In the genomic region with DNA sequence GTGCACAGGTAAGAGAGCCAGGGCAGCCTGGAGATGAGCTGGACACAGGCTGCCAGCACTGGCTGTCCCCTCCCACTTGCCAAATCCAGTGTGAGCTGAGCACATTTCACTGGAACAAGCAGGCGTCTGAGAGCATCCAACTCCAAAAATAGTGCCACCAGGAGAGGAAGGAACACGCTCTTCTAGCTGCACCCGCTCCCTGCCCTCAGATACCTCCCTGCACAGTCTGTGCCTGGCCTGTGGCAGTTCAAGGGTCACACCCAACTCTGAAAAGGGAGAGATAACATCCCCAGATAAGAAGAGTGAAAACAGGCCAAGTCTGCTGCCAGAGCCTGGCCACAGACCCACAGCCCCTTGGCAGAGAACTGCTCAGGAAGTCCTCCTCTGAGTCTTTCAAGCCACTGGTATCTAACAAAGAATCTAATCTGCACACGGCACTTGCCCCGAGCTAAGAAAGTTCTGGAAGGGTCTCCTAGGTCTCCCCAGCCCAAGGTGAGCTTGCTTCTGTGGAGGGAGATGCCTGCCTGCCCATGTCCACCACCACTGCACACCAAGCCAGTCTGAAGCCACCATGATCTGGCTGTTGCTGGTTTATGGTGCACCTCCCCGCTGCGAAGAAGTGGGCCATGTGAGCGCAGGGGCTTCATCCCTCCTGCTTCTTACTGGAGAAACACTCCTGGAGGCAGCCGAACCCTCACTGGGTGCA, we compare ENCODE assay signal across 9 cellular contexts. TPM values are rescaled to one million over a fixed set of nuclear protein-coding genes. Genes with fewer than 3 reads are reported as not detected.
DNase-seq lines count a peak whose midpoint lies in the region; ATAC-seq lines count a peak whose summit lies in the region.
"Had no signal": no experiment of that assay in that cellular context is flagged by ENCODE, and none has a peak within 500 bp of the region (broad histone marks: within the 10 kb centered on the region; RNA-seq: fewer than 3 reads in every experiment).

No MANE protein-coding gene starts in this region.

- peaks cover 58 to 71% of the 10 kb centered on the region in 2 donors for H3K4me1 Mint-ChIP-seq in immature natural killer cell

- peak overlapping the region; percentile 88 for H3K27ac ChIP-seq in temporal lobe (ENCODE audit: low read depth, low read length)

- H3K9ac ChIP-seq in adipocyte (ENCODE audit: low read length), result peak overlapping the region; percentile 6

- ATAC-seq in GM21825 (IDR thresholded peaks at IDR 0.05; ENCODE audit: unreplicated experiment), result no peak

- DNase-seq in activated CD4-positive, alpha-beta T cell treated with anti-CD3 and anti-CD28 coated beads, Interleukin-2, amount 50 U/mL, for 1 hour, result peak; percentile 18
- DNase-seq in activated CD4-positive, alpha-beta T cell treated with anti-CD3 and anti-CD28 coated beads for 48 hours, result no peak
- DNase-seq in adipocyte (ENCODE audit: low read depth) (no peak), immature natural killer cell (no peak), GM19240 (ENCODE audit: insufficient read length, low spot score) (no peak), DMS53 (lab: John Stamatoyannopoulos, UW) (no peak)
- DNase-seq: NCI-H2081 treated with DMSO at 0.1 percent for 48 hours had no signal

- peaks cover 34% of the 10 kb centered on the region for H3K4me1 ChIP-seq in adipocyte (ENCODE audit: control insufficient read depth, insufficient read depth, low read length)

- H3K4me3 ChIP-seq in adipocyte (ENCODE audit: low read length), result no peak overlapping the region

- no peaks in the 10 kb centered on the region for H3K9me3 ChIP-seq in adipocyte (ENCODE audit: control insufficient read depth, low read length)

- H3K27me3 Mint-ChIP-seq in immature natural killer cell (ENCODE audit: low read depth in 3 of 3), result peaks cover 2 to 23% (median 6%) of the 10 kb centered on the region in 3 donors

- no peaks in the 10 kb centered on the region for H3K36me3 Mint-ChIP-seq in immature natural killer cell

- no peaks in the 10 kb centered on the region for H3K27me3 ChIP-seq in adipocyte (replicated peaks; ENCODE audit: control insufficient read depth, insufficient read depth, low read length)

- H3K9me3 Mint-ChIP-seq in immature natural killer cell, result no peaks in the 10 kb centered on the region

- H3K36me3 ChIP-seq in adipocyte (ENCODE audit: control insufficient read depth, insufficient read depth, low read length, severe bottlenecking), result no peaks in the 10 kb centered on the region

- H3K4me3 Mint-ChIP-seq in immature natural killer cell, result peak overlapping the region; percentile 69 to 79 (median 73)

- peak overlapping the region; percentile 79 to 89 (median 86) for H3K27ac Mint-ChIP-seq in immature natural killer cell

RNA-seq across cellular contexts. Expression of gene ELL, which starts 14.7 kb away (rescaled TPM):
- 10 to 100 TPM in 2 of 3 donors, 1 to 10 TPM in 1; 9.1 to 21.1 (median 11.1) TPM for polyA plus RNA-seq in immature natural killer cell
- 5.2 TPM for total RNA-seq in temporal lobe

RNA-seq across cellular contexts. Expression of gene FKBP8, which starts 36.2 kb away (rescaled TPM):
- polyA plus RNA-seq in immature natural killer cell, result 100 to 1,000 TPM in 1 of 3 donors, 10 to 100 TPM in 2; 85.7 to 137 (median 94.5) TPM
- 114 TPM for total RNA-seq in temporal lobe

RNA-seq across cellular contexts. Expression of gene KXD1, which starts 50.5 kb away (rescaled TPM):
- polyA plus RNA-seq in immature natural killer cell, result 100 to 1,000 TPM in 1 of 3 donors, 10 to 100 TPM in 2; 85.9 to 134 (median 93.0) TPM
- total RNA-seq in temporal lobe, result 20.9 TPM
